8 cellular contexts compared by ENCODE assay signal in the genomic region with DNA sequence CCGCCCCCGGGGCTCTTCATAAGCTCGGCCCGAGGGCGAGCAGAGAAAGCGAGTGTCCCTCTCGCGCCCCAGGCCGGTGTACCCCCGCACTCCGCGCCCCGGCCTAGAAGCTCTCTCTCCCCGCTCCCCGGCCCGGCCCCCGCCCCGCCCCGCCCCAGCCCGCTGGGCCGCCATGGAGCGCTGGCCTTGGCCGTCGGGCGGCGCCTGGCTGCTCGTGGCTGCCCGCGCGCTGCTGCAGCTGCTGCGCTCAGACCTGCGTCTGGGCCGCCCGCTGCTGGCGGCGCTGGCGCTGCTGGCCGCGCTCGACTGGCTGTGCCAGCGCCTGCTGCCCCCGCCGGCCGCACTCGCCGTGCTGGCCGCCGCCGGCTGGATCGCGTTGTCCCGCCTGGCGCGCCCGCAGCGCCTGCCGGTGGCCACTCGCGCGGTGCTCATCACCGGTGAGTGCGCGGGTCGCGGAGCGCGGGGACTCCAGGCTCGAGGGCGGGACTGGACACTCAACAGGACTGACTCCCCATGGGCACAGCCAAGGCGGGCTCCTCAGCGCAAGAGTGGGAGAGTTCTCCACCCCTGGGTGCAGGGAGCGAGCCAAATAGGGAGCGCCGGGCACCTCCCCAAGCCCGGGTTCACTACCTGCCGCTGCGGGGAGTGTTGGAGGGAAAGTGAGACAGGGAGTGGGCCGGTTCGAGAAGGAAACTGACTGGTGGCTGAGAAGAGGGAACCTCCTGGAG. TPM values are rescaled to one million over a fixed set of nuclear protein-coding genes. Genes with fewer than 3 reads are reported as not detected.
A peak's percentile ranks its signal among the peaks of the same experiment; 100 is the strongest.
DNase-seq lines count a peak whose midpoint lies in the region; ATAC-seq, FAIRE-seq and TF ChIP-seq lines count a peak whose summit lies in the region.

A gene (plus strand): TSS at position 45 of the 728 bp plus-strand sequence. CDS start 128 bp downstream, at position 173.

- H3K36me3 ChIP-seq in SJSA1 (no peaks in the 10 kb centered on the region), breast epithelium (no peaks in the 10 kb centered on the region), keratinocyte (ENCODE audit: control insufficient read depth in 2 of 2, extremely low read depth in 1 of 2, insufficient read depth in 2 of 2, low read length in 2 of 2) (peaks cover 0 to 1% of the 10 kb centered on the region in 2 experiments)

- H3K4me3 ChIP-seq in AG04450 (ENCODE audit: low read depth, low read length) = peak within 1 kb of the TSS; percentile 44
- H3K4me3 ChIP-seq in SJSA1 = peak within 1 kb of the TSS; percentile 32
- H3K4me3 ChIP-seq in breast epithelium = peak within 1 kb of the TSS; percentile 32 to 81 (median 58)
- peak within 1 kb of the TSS; percentile 27 to 59 (median 55) for H3K4me3 ChIP-seq in keratinocyte (ENCODE audit: control insufficient read depth in 2 of 3, extremely low read depth in 1 of 3, insufficient read depth in 2 of 3, low read depth in 1 of 3, low read length in 3 of 3)

- intact Hi-C loops in breast epithelium (cut with DNase I; ENCODE audit: low total_unique reads) = no loop called here

- DNase-seq in AG04450 (ENCODE audit: low read depth, low spot score) (no peak), GM13977 (ENCODE audit: low spot score) (peak; percentile 75), SJSA1 (ENCODE audit: low read depth in 1 of 2, low spot score in 2 of 2) (no peak), breast epithelium (ENCODE audit: low spot score in 2 of 2) (peak in 1 of 2 donors; percentile 41), keratinocyte (ENCODE audit: low read depth, low spot score) (no peak), NK-92 (lab: John Stamatoyannopoulos, UW; ENCODE audit: unreplicated experiment) (no peak)
- DNase-seq in stimulated activated CD4-positive, alpha-beta T cell treated with anti-CD3 and anti-CD28 coated beads, Interleukin-2, amount 100 ng/mL, for 24 hours = peak; percentile 26 to 42

- H3K9me3 ChIP-seq in AG04450 (ENCODE audit: control insufficient read depth, insufficient read depth, low read length) (no peaks in the 10 kb centered on the region), SJSA1 (replicated peaks) (no peaks in the 10 kb centered on the region; the same call in 1 of the 2 replicates), breast epithelium (no peaks in the 10 kb centered on the region), keratinocyte (ENCODE audit: control insufficient read depth, low read depth, low read length) (no peaks in the 10 kb centered on the region)

- H3K4me1 ChIP-seq in SJSA1 (replicated peaks) = peaks cover 18% of the 10 kb centered on the region
- peaks cover 4 to 14% of the 10 kb centered on the region in 2 donors for H3K4me1 ChIP-seq in breast epithelium
- peaks cover 12% of the 10 kb centered on the region for H3K4me1 ChIP-seq in keratinocyte (ENCODE audit: control insufficient read depth, extremely low read depth, insufficient read depth, low read length)

- POLR2A ChIA-PET in AG04450 (lab: Yijun Ruan, JAX) = no interaction called here

- peaks cover 10% of the 10 kb centered on the region for H4K20me1 ChIP-seq in keratinocyte (ENCODE audit: control insufficient read depth, extremely low read depth, insufficient read depth, low read length)

- no peak for TF ChIP-seq POLR2A in breast epithelium (IDR thresholded peaks at IDR 0.05)

- no peak within 1 kb of the TSS for H3K27ac ChIP-seq in AG04450 (ENCODE audit: low read depth, low read length)
- no peak within 1 kb of the TSS for H3K27ac ChIP-seq in SJSA1
- peak within 1 kb of the TSS; percentile 79 to 88 for H3K27ac ChIP-seq in breast epithelium
- H3K27ac ChIP-seq in keratinocyte (ENCODE audit: control insufficient read depth, insufficient read depth, low read length) = no peak within 1 kb of the TSS

- CTCF ChIA-PET in AG04450 (lab: Charles Lee) = interaction anchor here (0.6 to 2.2 kb wide), 9 partner anchors 14 to 181 kb away, joined by 3 to 9 read pairs (median 5); a partner anchor contains a TSS

- peak within 1 kb of the TSS; percentile 78 for H3K4me2 ChIP-seq in keratinocyte (ENCODE audit: control insufficient read depth, extremely low read depth, insufficient read depth, low read depth, low read length)

- no peaks in the 10 kb centered on the region for H3K9me1 ChIP-seq in keratinocyte (ENCODE audit: control insufficient read depth, extremely low read depth, insufficient read depth, low read length)

- H3K9ac ChIP-seq in keratinocyte (ENCODE audit: control insufficient read depth, extremely low read depth, insufficient read depth, low read length) = peak within 1 kb of the TSS; percentile 37

- dilution Hi-C loops in keratinocyte (cut with MboI; ENCODE audit: extremely low pct_ligation_motif_present, low sequenced_read_pairs) = no loop called here

- H3K27me3 ChIP-seq in AG04450 (ENCODE audit: control insufficient read depth, insufficient read depth, low read length) (peaks cover 31% of the 10 kb centered on the region), SJSA1 (replicated peaks) (peaks cover 31% of the 10 kb centered on the region), breast epithelium (no peaks in the 10 kb centered on the region), keratinocyte (ENCODE audit: control insufficient read depth, extremely low read depth, insufficient read depth, low read length) (peaks cover 18% of the 10 kb centered on the region)

- in situ Hi-C loops in GM13977 (cut with MboI; ENCODE audit: low pct_unique_long_range_greater_than_20kb, low sequenced_read_pairs, unreplicated experiment) = no loop called here

- 0 out of 2 replicates have a peak, but pooled peaks have one; percentile 7 for TF ChIP-seq CTCF in AG04450 (IDR thresholded peaks at IDR 0.05; ENCODE audit: low read depth, low read length)
- no peak for TF ChIP-seq CTCF in GM13977 (IDR thresholded peaks at IDR 0.05; ENCODE audit: extremely low read depth, insufficient read depth, missing control alignments)
- TF ChIP-seq CTCF in breast epithelium (IDR thresholded peaks at IDR 0.05) = no peak
- TF ChIP-seq CTCF in keratinocyte (optimal IDR thresholded peaks at IDR 0.05 in 1 of 3, IDR thresholded peaks at IDR 0.05 in 1 of 3, conservative IDR thresholded peaks at IDR 0.05 in 1 of 3; ENCODE audit: extremely low read depth in 1 of 3, insufficient read depth in 2 of 3, low read length in 3 of 3) = peak in 1 of 3 experiments; percentile 24

- no peaks in the 10 kb centered on the region for H3K79me2 ChIP-seq in keratinocyte (ENCODE audit: control insufficient read depth, insufficient read depth, low read length)

- FAIRE-seq in keratinocyte (lab: Jason Lieb, UNC) = no peak

- peak within 1 kb of the TSS; percentile 71 for H2AFZ ChIP-seq in keratinocyte (ENCODE audit: control insufficient read depth, low read length)

- no peak for ATAC-seq in HG03159 (IDR thresholded peaks at IDR 0.05; ENCODE audit: unreplicated experiment)

RNA-seq across cellular contexts. Expression of the gene that starts here (rescaled TPM):
- polyA plus RNA-seq in AG04450 (2011; rRNA removed) = 0.07 TPM in 1 of 2 replicates, not detected in the other
- polyA minus RNA-seq in AG04450 (2011; rRNA and poly(A)+ RNA removed) = not detected in 2 replicates
- total RNA-seq in SJSA1 (2014; rRNA removed; shearing (Covaris generic)) = not detected in 2 replicates
- 10 to 100 TPM in 2 of 3 donors, under 1 TPM in 1; 0.32 to 66.9 (median 10.2) TPM for total RNA-seq in breast epithelium
- polyA plus RNA-seq in keratinocyte = 0.59 to 2.4 TPM (median 0.93 TPM) in 3 replicates
- 1.7 TPM for polyA plus RNA-seq in keratinocyte (2011; ENCODE audit: low read depth)
- 0.64 and 0.65 TPM in 2 replicates for polyA plus RNA-seq in keratinocyte (2011; cell fraction: cytosol; rRNA removed)
- 4.9 and 6.1 TPM in 2 replicates for polyA plus RNA-seq in keratinocyte (2011; cell fraction: nucleus; rRNA removed)
- polyA plus RNA-seq in keratinocyte (2012; ENCODE audit: low replicate concordance) = 0.72 and 5.8 TPM in 2 replicates
- polyA minus RNA-seq in keratinocyte = 0.48 to 1.4 TPM (median 1.1 TPM) in 3 replicates
- 0.96 TPM for polyA minus RNA-seq in keratinocyte (2011; cell fraction: cytosol; rRNA and poly(A)+ RNA removed)
- polyA minus RNA-seq in keratinocyte (2011; cell fraction: nucleus; rRNA and poly(A)+ RNA removed) = 0.74 and 1.6 TPM in 2 replicates

Comparison
In these comparisons a context has a peak if more than half of its experiments do, and no peak if none do; other contexts are left out.
1. DNase-seq: peak in GM13977 (single experiment) and stimulated activated CD4-positive, alpha-beta T cell treated with anti-CD3 and anti-CD28 coated beads, Interleukin-2, amount 100 ng/mL, for 24 hours (2 of 2); none in AG04450 (single experiment), SJSA1 (0 of 2), keratinocyte (single experiment) and NK-92 (single experiment).
2. H3K27ac ChIP-seq: peak in breast epithelium (2 of 2); none in AG04450 (single experiment), SJSA1 (single experiment) and keratinocyte (single experiment).
3. Peak in every context shown above with its lines, with median percentiles within 50 percentile points of each other: H3K4me3 ChIP-seq.